8 cellular contexts compared by ENCODE assay signal in the genomic region with DNA sequence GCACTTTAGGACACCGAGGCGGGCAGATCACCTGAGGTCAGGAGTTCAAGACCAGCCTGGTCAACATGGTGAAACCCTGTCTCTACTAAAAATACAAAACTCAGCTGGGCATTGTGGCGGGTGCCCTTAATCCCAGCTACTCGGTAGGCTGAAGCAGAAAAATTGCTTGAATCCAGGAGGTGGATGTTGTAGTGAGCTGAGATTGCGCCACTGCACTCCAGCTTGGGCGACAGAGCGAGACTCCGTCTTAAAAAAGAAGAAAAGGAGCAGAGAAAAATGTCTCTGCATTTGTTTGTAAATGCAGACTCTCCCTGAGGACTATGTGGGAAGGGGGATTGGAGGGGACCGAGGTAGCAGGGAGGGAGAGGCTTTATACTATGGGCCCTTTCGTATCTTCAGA.
DNase-seq lines count a peak whose midpoint lies in the region; ATAC-seq and TF ChIP-seq lines count a peak whose summit lies in the region.
"Not testable (repeated sequence)": the region's sequence is repeated elsewhere in the genome, so short reads cannot be mapped to it uniquely, and the experiment has no call there.

No MANE protein-coding gene starts in this region.

- in situ Hi-C loops in IMR-90 (cut with MboI; ENCODE audit: low sequenced_read_pairs): loop anchor here (10.0 kb wide), 1 partner anchor 452 kb away; no protein-coding TSS in a partner anchor

- CTCF ChIA-PET in IMR-90 (lab: Yijun Ruan, JAX): interaction anchor here (0.5 to 1.9 kb wide), 3 partner anchors 10 to 178 kb away, joined by 3 to 17 read pairs (median 4); no protein-coding TSS in a partner anchor

- not testable (repeated sequence) for H3K9me3 Mint-ChIP-seq in GM23338; effector memory CD8-positive, alpha-beta T cell; neural progenitor cell

- 0 out of 2 replicates have a peak overlapping the region, but pooled peaks have one; percentile 28 for H3K4me2 ChIP-seq in GM23338
- H3K4me2 ChIP-seq in IMR-90 (ENCODE audit: low read depth, low read length): not testable (repeated sequence)
- H3K4me2 ChIP-seq in neural progenitor cell: peak overlapping the region; percentile 53

- 0 out of 2 replicates have a peak overlapping the region, but pooled peaks have one; percentile 13 for H2AK5ac ChIP-seq in IMR-90 (ENCODE audit: low read depth, low read length)

- dilution Hi-C loops in IMR-90 (cut with HindIII; ENCODE audit: low sequenced_read_pairs, unreplicated experiment): not testable (repeated sequence)

- not testable (repeated sequence) for TF ChIP-seq RAD21 in IMR-90 (IDR thresholded peaks at IDR 0.05; ENCODE audit: low read length)

- H3K9me3 ChIP-seq in IMR-90 (ENCODE audit: control insufficient read depth, insufficient read depth, low read length); iPS-18a (ENCODE audit: control insufficient read depth, low read depth, low read length); neural progenitor cell (ENCODE audit: low read depth); thyroid gland: not testable (repeated sequence)

- not testable (repeated sequence) for H3K9ac ChIP-seq in IMR-90 (ENCODE audit: low read depth, low read length); neural progenitor cell
- peak overlapping the region; percentile 4 for H3K9ac ChIP-seq in iPS-18a (ENCODE audit: low read length)

- H3K4me1 ChIP-seq in GM23338 (ENCODE audit: insufficient read depth) (peaks cover 18% of the 10 kb centered on the region), iPS-18a (ENCODE audit: control insufficient read depth, low read depth, low read length) (peaks cover 17% of the 10 kb centered on the region), neural progenitor cell (peaks cover 15% of the 10 kb centered on the region)
- H3K4me1 ChIP-seq in IMR-90 (ENCODE audit: control insufficient read depth, insufficient read depth, low read length); thyroid gland: not testable (repeated sequence)

- H3K27me3 ChIP-seq in GM23338 (ENCODE audit: insufficient read depth); IMR-90 (ENCODE audit: control insufficient read depth, insufficient read depth, low read length); iPS-18a (ENCODE audit: control insufficient read depth, insufficient read depth, low read length); neural progenitor cell; thyroid gland: not testable (repeated sequence)

- peaks cover 27% of the 10 kb centered on the region; the same call in 1 of the 2 replicates for H3K9me1 ChIP-seq in IMR-90 (ENCODE audit: insufficient read depth, low read length)

- not testable (repeated sequence) for H3K14ac ChIP-seq in IMR-90 (replicated peaks; ENCODE audit: low read depth, low read length)

- POLR2A ChIA-PET in IMR-90 (lab: Charles Lee; ENCODE audit: unreplicated experiment): not testable (repeated sequence)

- not testable (repeated sequence) for H2BK120ac ChIP-seq in IMR-90 (ENCODE audit: low read depth, low read length)

- peaks cover 0 to 27% of the 10 kb centered on the region in 2 experiments; a peak in 2 of 4 replicates for H3K79me1 ChIP-seq in IMR-90 (ENCODE audit: low read depth in 1 of 2, low read length in 2 of 2)

- not testable (repeated sequence) for H2BK5ac ChIP-seq in IMR-90 (ENCODE audit: low read depth, low read length, poor library complexity, severe bottlenecking)

- H3K4me1 Mint-ChIP-seq in GM23338 (peaks cover 21% of the 10 kb centered on the region), neural progenitor cell (peaks cover 23% of the 10 kb centered on the region)
- H3K4me1 Mint-ChIP-seq in effector memory CD8-positive, alpha-beta T cell (ENCODE audit: low read depth in 2 of 2): not testable (repeated sequence)

- not testable (repeated sequence) for H2BK15ac ChIP-seq in IMR-90 (ENCODE audit: low read depth, low read length)

- not testable (repeated sequence) for H3K56ac ChIP-seq in IMR-90 (ENCODE audit: extremely low read depth, insufficient read depth, low read length)

- H3K4me3 ChIP-seq in GM23338; IMR-90 (ENCODE audit: insufficient read depth, low read depth, low read length); neural progenitor cell; thyroid gland (replicated peaks in 1 of 3): not testable (repeated sequence)
- peak overlapping the region; percentile 1 for H3K4me3 ChIP-seq in iPS-18a (ENCODE audit: low read length)

- intact Hi-C loops in IMR-90 (cut with micrococcal nuclease); thyroid gland (cut with DNase I): not testable (repeated sequence)

- no CpG with 5 or more reads among the region's 10 CpGs for WGBS in IMR-90 (ENCODE audit: extremely low coverage in 2 of 2, insufficient read length in 1 of 2), 2 experiments
- WGBS in thyroid gland, 2 donors: 36 to 40% methylated on average over 10 of the region's 10 CpGs

- H3K79me2 ChIP-seq in GM23338 (replicated peaks; ENCODE audit: insufficient read depth); neural progenitor cell (ENCODE audit: low read depth): not testable (repeated sequence)

- H3K18ac ChIP-seq in IMR-90 (ENCODE audit: low read depth, low read length): not testable (repeated sequence)

- not testable (repeated sequence) for H3K23ac ChIP-seq in IMR-90 (ENCODE audit: low read depth, low read length)

- H3K27me3 Mint-ChIP-seq in GM23338 (ENCODE audit: insufficient read depth, low read depth, poor library complexity); effector memory CD8-positive, alpha-beta T cell; neural progenitor cell (ENCODE audit: insufficient read depth, low read depth): not testable (repeated sequence)

- H3K27ac ChIP-seq in 22Rv1 (peak overlapping the region; percentile 53; the same call in 1 of the 2 replicates), GM23338 (ENCODE audit: low read depth) (peak overlapping the region; percentile 86), VCaP (peak overlapping the region; percentile 29), thyroid gland (peak overlapping the region; percentile 61 to 83 (median 62))
- not testable (repeated sequence) for H3K27ac ChIP-seq in IMR-90 (ENCODE audit: insufficient read depth, low read length); iPS-18a (ENCODE audit: low read length); neural progenitor cell

- not testable (repeated sequence) for TF ChIP-seq CTCF in 22Rv1 (IDR thresholded peaks at IDR 0.05); GM23338 (conservative IDR thresholded peaks at IDR 0.05; ENCODE audit: low read depth in 2 of 2); IMR-90 (conservative IDR thresholded peaks at IDR 0.05; ENCODE audit: low read depth, low read length); VCaP (conservative IDR thresholded peaks at IDR 0.05); neural progenitor cell (IDR thresholded peaks at IDR 0.05); thyroid gland (IDR thresholded peaks at IDR 0.05)

- not testable (repeated sequence) for H4K20me1 ChIP-seq in GM23338 (replicated peaks; ENCODE audit: insufficient read depth); IMR-90 (ENCODE audit: insufficient read depth, low read length)
- H4K20me1 ChIP-seq in neural progenitor cell (ENCODE audit: low read depth): peaks cover 34% of the 10 kb centered on the region

- H3K36me3 ChIP-seq in GM23338 (ENCODE audit: insufficient read depth): peaks cover 25% of the 10 kb centered on the region
- H3K36me3 ChIP-seq in IMR-90 (ENCODE audit: control insufficient read depth, insufficient read depth, low read length): peaks cover 27% of the 10 kb centered on the region
- H3K36me3 ChIP-seq in iPS-18a (ENCODE audit: control insufficient read depth, low read depth, low read length): peaks cover 26% of the 10 kb centered on the region
- H3K36me3 ChIP-seq in neural progenitor cell: not testable (repeated sequence)
- H3K36me3 ChIP-seq in thyroid gland: peaks cover 18% of the 10 kb centered on the region in 2 donors

- H3K9me2 ChIP-seq in GM23338 (ENCODE audit: insufficient read depth): not testable (repeated sequence)

- ATAC-seq in GM23338: peak; percentile 27
- ATAC-seq in IMR-90 (ENCODE audit: low read depth); effector memory CD8-positive, alpha-beta T cell (replicated peaks): not testable (repeated sequence)

- BruUV-seq in IMR-90 (replicated peaks; lab: Mats Ljungman, UMichigan): not testable (repeated sequence)

- H3K36me3 Mint-ChIP-seq in GM23338 (ENCODE audit: low read depth): peaks cover 30% of the 10 kb centered on the region
- peaks cover 19% of the 10 kb centered on the region for H3K36me3 Mint-ChIP-seq in effector memory CD8-positive, alpha-beta T cell (ENCODE audit: insufficient read depth)
- H3K36me3 Mint-ChIP-seq in neural progenitor cell: peaks cover 21% of the 10 kb centered on the region

- not testable (repeated sequence) for H2AFZ ChIP-seq in GM23338; IMR-90 (replicated peaks; ENCODE audit: low read length, poor library complexity); neural progenitor cell (replicated peaks)

- not testable (repeated sequence) for H4K91ac ChIP-seq in IMR-90 (ENCODE audit: insufficient read depth, low read depth, low read length)

- TF ChIP-seq POLR2A in IMR-90 (IDR thresholded peaks at IDR 0.05; ENCODE audit: low read depth, low read length); thyroid gland (IDR thresholded peaks at IDR 0.05): not testable (repeated sequence)

- H3K4me3 Mint-ChIP-seq in GM23338: peak overlapping the region; percentile 27; the same call in 1 of the 3 replicates
- H3K4me3 Mint-ChIP-seq in effector memory CD8-positive, alpha-beta T cell; neural progenitor cell: not testable (repeated sequence)

- not testable (repeated sequence) for H2AK9ac ChIP-seq in IMR-90 (replicated peaks; ENCODE audit: low read depth, low read length, poor library complexity)

- not testable (repeated sequence) for H4K8ac ChIP-seq in IMR-90 (ENCODE audit: low read depth in 2 of 2, low read length in 2 of 2)

- 0 out of 2 replicates have a peak overlapping the region, but pooled peaks have one; percentile 50 for H3K27ac Mint-ChIP-seq in GM23338
- H3K27ac Mint-ChIP-seq in effector memory CD8-positive, alpha-beta T cell: peak overlapping the region; percentile 69 to 71
- peak overlapping the region; percentile 14 for H3K27ac Mint-ChIP-seq in neural progenitor cell

- DNase-seq in GM23338 (ENCODE audit: low spot score); IMR-90; effector memory CD8-positive, alpha-beta T cell; neural progenitor cell (ENCODE audit: low spot score): not testable (repeated sequence)
- DNase-seq in thyroid gland: peak; percentile 67 to 76

- not testable (repeated sequence) for H3K4ac ChIP-seq in IMR-90 (ENCODE audit: low read depth, low read length)

- H3F3A ChIP-seq in GM23338 (replicated peaks; ENCODE audit: low read depth): not testable (repeated sequence)
- peaks cover 47% of the 10 kb centered on the region for H3F3A ChIP-seq in neural progenitor cell (ENCODE audit: low read depth)

- not testable (repeated sequence) for H2BK20ac ChIP-seq in IMR-90 (ENCODE audit: low read depth, low read length)

- H4K5ac ChIP-seq in IMR-90 (ENCODE audit: low read depth, low read length): not testable (repeated sequence)

Comparison
In these comparisons a context has a peak if more than half of its experiments do, and no peak if none do; other contexts are left out.
1. H3K27ac Mint-ChIP-seq: peak in every context shown above with its lines; median percentile 70 in effector memory CD8-positive, alpha-beta T cell; 50 in GM23338; 14 in neural progenitor cell.